In genomic region chr2:61443342-61444041, GRCh38 we compare ENCODE assay signal across 10 cellular contexts. TPM values are rescaled to one million over a fixed set of nuclear protein-coding genes. Genes with fewer than 3 reads are reported as not detected.
DNase-seq lines count a peak whose midpoint lies in the region; ATAC-seq and TF ChIP-seq lines count a peak whose summit lies in the region.
"Had no signal": no experiment of that assay in that cellular context is flagged by ENCODE, and none has a peak within 500 bp of the region (broad histone marks: within the 10 kb centered on the region; RNA-seq: fewer than 3 reads in every experiment).

No MANE protein-coding gene starts in this region.

- in situ Hi-C loops in brain microvascular endothelial cell (cut with HindIII; ENCODE audit: low pct_ligation_motif_present, low sequenced_read_pairs), result no loop called here

- H3K9me3 ChIP-seq in tibial nerve, result no peaks in the 10 kb centered on the region
- H3K9me3 ChIP-seq: gastrocnemius medialis had no signal

- H3K4me1 Mint-ChIP-seq in memory B cell, result peaks cover 42% of the 10 kb centered on the region

- 91 to 94% methylated on average over 7 of the region's 7 CpGs for WGBS in tibial nerve, 2 donors

- ATAC-seq in GM18858 (IDR thresholded peaks at IDR 0.05; ENCODE audit: unreplicated experiment) (peak; percentile 96), HG02623 (IDR thresholded peaks at IDR 0.05; ENCODE audit: unreplicated experiment) (peak; percentile 79), memory B cell (ENCODE audit: low read depth) (peak; percentile 91)
- ATAC-seq: gastrocnemius medialis had no signal

- H3K27ac ChIP-seq in brain microvascular endothelial cell (no peak overlapping the region), tibial nerve (no peak overlapping the region)

- H3K36me3 ChIP-seq in brain microvascular endothelial cell (replicated peaks) (no peaks in the 10 kb centered on the region), tibial nerve (peaks cover 0 to 10% (median 0%) of the 10 kb centered on the region in 3 donors)
- H3K36me3 ChIP-seq: gastrocnemius medialis had no signal

- peaks cover 0 to 30% (median 0%) of the 10 kb centered on the region in 4 donors for H3K4me1 ChIP-seq in tibial nerve

- DNase-seq in MV-4-11 (lab: John Stamatoyannopoulos, UW), result peak; percentile 93
- DNase-seq in memory B cell (ENCODE audit: low spot score in 2 of 2), result peak in 1 of 2 donors; percentile 28
- no peak for DNase-seq in A172 (ENCODE audit: low spot score)
- DNase-seq in brain microvascular endothelial cell, result no peak
- no peak for DNase-seq in tibial nerve (ENCODE audit: low spot score in 2 of 2)
- DNase-seq in AG08395 (ENCODE audit: low spot score), result no peak
- DNase-seq: activated CD4-positive, alpha-beta T cell treated with anti-CD3 and anti-CD28 coated beads for 48 hours; gastrocnemius medialis had no signal

- no peak overlapping the region for H3K4me3 ChIP-seq in brain microvascular endothelial cell (ENCODE audit: low read depth, low read length)
- no peak overlapping the region for H3K4me3 ChIP-seq in tibial nerve
- H3K4me3 ChIP-seq: gastrocnemius medialis had no signal

- peaks cover 26% of the 10 kb centered on the region for H3K36me3 Mint-ChIP-seq in memory B cell

- H3K27me3 ChIP-seq in brain microvascular endothelial cell (replicated peaks), result no peaks in the 10 kb centered on the region
- H3K27me3 ChIP-seq in tibial nerve, result no peaks in the 10 kb centered on the region
- H3K27me3 ChIP-seq: gastrocnemius medialis had no signal

- no peak for TF ChIP-seq POLR2A in tibial nerve (IDR thresholded peaks at IDR 0.05)

- peak overlapping the region; percentile 85 for H3K27ac Mint-ChIP-seq in memory B cell

- peak overlapping the region; percentile 43 for H3K4me3 Mint-ChIP-seq in memory B cell

- H3K27me3 Mint-ChIP-seq in memory B cell, result no peaks in the 10 kb centered on the region

- no peak for TF ChIP-seq EP300 in tibial nerve (IDR thresholded peaks at IDR 0.05)

- TF ChIP-seq CTCF in brain microvascular endothelial cell (IDR thresholded peaks at IDR 0.05; ENCODE audit: low read depth, low read length, missing control alignments) (no peak), tibial nerve (IDR thresholded peaks at IDR 0.05) (no peak)

- H3K9me3 Mint-ChIP-seq in memory B cell, result peaks cover 2% of the 10 kb centered on the region

RNA-seq across cellular contexts. Expression of gene USP34, which starts 27.4 kb away (rescaled TPM):
- total RNA-seq in A172 (2014; rRNA removed; shearing (Covaris generic)), result 91.0 and 101 TPM in 2 replicates
- 100 to 1,000 TPM; 114 to 211 (median 148) TPM for total RNA-seq in tibial nerve
